ENCODE assay signal across 21 cellular contexts in genomic region chr7:70392282-70392681, GRCh38.
DNase-seq lines count a peak whose midpoint lies in the region; ATAC-seq, FAIRE-seq and TF ChIP-seq lines count a peak whose summit lies in the region.
"Had no signal": no experiment of that assay in that cellular context is flagged by ENCODE, and none has a peak within 500 bp of the region (broad histone marks: within the 10 kb centered on the region; RNA-seq: fewer than 3 reads in every experiment).

No MANE protein-coding gene starts in this region.

- H3K9me2 ChIP-seq in GM23338 (ENCODE audit: insufficient read depth) = 0 out of 2 replicates have a peak, but pooled peaks cover 4% of the 10 kb centered on the region

- H3K27ac Mint-ChIP-seq in astrocyte (ENCODE audit: unreplicated experiment) (no peak overlapping the region), neural progenitor cell (no peak overlapping the region), GM23338 (no peak overlapping the region)
- H3K27ac Mint-ChIP-seq: activated CD8-positive, alpha-beta memory T cell treated with anti-CD3 and anti-CD28 coated beads, Interleukin-2, amount 10 ng/mL, durations not matched to agents 7 days and 5 days; IgD-negative memory B cell; nephron had no signal

- H3K4me3 Mint-ChIP-seq in astrocyte (ENCODE audit: unreplicated experiment) (no peak overlapping the region), neural progenitor cell (no peak overlapping the region), GM23338 (no peak overlapping the region)
- H3K4me3 Mint-ChIP-seq: activated CD8-positive, alpha-beta memory T cell treated with anti-CD3 and anti-CD28 coated beads, Interleukin-2, amount 10 ng/mL, durations not matched to agents 7 days and 5 days; IgD-negative memory B cell; nephron had no signal

- H3K27me3 Mint-ChIP-seq in astrocyte (ENCODE audit: low read depth, unreplicated experiment) (no peaks in the 10 kb centered on the region), neural progenitor cell (ENCODE audit: insufficient read depth, low read depth) (no peaks in the 10 kb centered on the region), GM23338 (ENCODE audit: insufficient read depth, low read depth, poor library complexity) (no peaks in the 10 kb centered on the region)
- H3K27me3 Mint-ChIP-seq: activated CD8-positive, alpha-beta memory T cell treated with anti-CD3 and anti-CD28 coated beads, Interleukin-2, amount 10 ng/mL, durations not matched to agents 7 days and 5 days; IgD-negative memory B cell had no signal

- H3K27ac ChIP-seq in astrocyte (ENCODE audit: low read depth, low read length) (peak overlapping the region; percentile 49), neural progenitor cell (no peak overlapping the region), uterus (peak overlapping the region; percentile 19 to 51), GM23338 (ENCODE audit: low read depth) (no peak overlapping the region)
- H3K27ac ChIP-seq: thyroid gland had no signal

- H3K27me3 ChIP-seq in astrocyte (ENCODE audit: insufficient read depth, low read length) = no peaks in the 10 kb centered on the region
- no peaks in the 10 kb centered on the region for H3K27me3 ChIP-seq in neural progenitor cell
- no peaks in the 10 kb centered on the region for H3K27me3 ChIP-seq in uterus
- no peaks in the 10 kb centered on the region for H3K27me3 ChIP-seq in GM23338 (ENCODE audit: insufficient read depth)
- H3K27me3 ChIP-seq: sigmoid colon, thyroid gland had no signal

- H4K20me1 ChIP-seq in astrocyte (ENCODE audit: insufficient read depth, low read length) (no peaks in the 10 kb centered on the region), neural progenitor cell (ENCODE audit: low read depth) (peaks cover 9% of the 10 kb centered on the region), GM23338 (replicated peaks; ENCODE audit: insufficient read depth) (no peaks in the 10 kb centered on the region)

- H3K36me3 Mint-ChIP-seq in astrocyte (ENCODE audit: low read depth, unreplicated experiment) (no peaks in the 10 kb centered on the region), neural progenitor cell (no peaks in the 10 kb centered on the region), GM23338 (ENCODE audit: low read depth) (no peaks in the 10 kb centered on the region)
- H3K36me3 Mint-ChIP-seq: activated CD8-positive, alpha-beta memory T cell treated with anti-CD3 and anti-CD28 coated beads, Interleukin-2, amount 10 ng/mL, durations not matched to agents 7 days and 5 days had no signal

- H3K9me3 Mint-ChIP-seq in astrocyte (ENCODE audit: unreplicated experiment) = no peaks in the 10 kb centered on the region
- H3K9me3 Mint-ChIP-seq in neural progenitor cell = peaks cover 2% of the 10 kb centered on the region
- no peaks in the 10 kb centered on the region for H3K9me3 Mint-ChIP-seq in GM23338
- H3K9me3 Mint-ChIP-seq: IgD-negative memory B cell, nephron had no signal

- peaks cover 34% of the 10 kb centered on the region for H3K4me1 Mint-ChIP-seq in astrocyte (ENCODE audit: low read depth, unreplicated experiment)
- peaks cover 28% of the 10 kb centered on the region for H3K4me1 Mint-ChIP-seq in neural progenitor cell
- peaks cover 14% of the 10 kb centered on the region for H3K4me1 Mint-ChIP-seq in GM23338
- H3K4me1 Mint-ChIP-seq: activated CD8-positive, alpha-beta memory T cell treated with anti-CD3 and anti-CD28 coated beads, Interleukin-2, amount 10 ng/mL, durations not matched to agents 7 days and 5 days; IgD-negative memory B cell; nephron had no signal

- no peak for TF ChIP-seq CTCF in astrocyte (IDR thresholded peaks at IDR 0.05; ENCODE audit: insufficient read depth, low read depth, low read length)
- TF ChIP-seq CTCF in fibroblast of the aortic adventitia (IDR thresholded peaks at IDR 0.05; ENCODE audit: insufficient read depth, low read length) = no peak
- no peak for TF ChIP-seq CTCF in neural progenitor cell (IDR thresholded peaks at IDR 0.05)
- TF ChIP-seq CTCF in uterus (IDR thresholded peaks at IDR 0.05) = no peak
- TF ChIP-seq CTCF in GM23338 (conservative IDR thresholded peaks at IDR 0.05; ENCODE audit: low read depth in 2 of 2) = no peak

- intact Hi-C loops in uterus (cut with DNase I; ENCODE audit: low total_unique reads) = no loop called here

- H3K4me3 ChIP-seq in astrocyte (ENCODE audit: insufficient read depth, low read depth, low read length) (no peak overlapping the region), fibroblast of the aortic adventitia (ENCODE audit: low read depth, low read length) (no peak overlapping the region), neural progenitor cell (no peak overlapping the region), uterus (no peak overlapping the region), GM23338 (no peak overlapping the region)
- H3K4me3 ChIP-seq: sigmoid colon, thyroid gland had no signal

- FAIRE-seq in astrocyte (lab: Jason Lieb, UNC) = peak; percentile 63
- FAIRE-seq: frontal cortex had no signal

- DNase-seq in astrocyte (ENCODE audit: low read depth) = peak; percentile 59
- DNase-seq in fibroblast of the aortic adventitia (ENCODE audit: low read depth) = peak; percentile 47
- no peak for DNase-seq in neural progenitor cell (ENCODE audit: low spot score)
- no peak for DNase-seq in uterus
- DNase-seq in GM23338 (ENCODE audit: low spot score) = no peak
- DNase-seq in activated effector memory CD4-positive, alpha-beta T cell treated with Interleukin-2 at 50 U/mL for 16 hours = no peak
- DNase-seq: activated CD4-positive, CD25-positive, alpha-beta regulatory T cell treated with anti-CD3 and anti-CD28 coated beads, Interleukin-2, amount 50 U/mL, for 72 hours; activated CD8-positive, alpha-beta memory T cell treated with anti-CD3 and anti-CD28 coated beads, Interleukin-2, amount 10 ng/mL, durations not matched to agents 7 days and 5 days; C1 segment of cervical spinal cord; MV-4-11; NCI-H748 treated with DMSO at 0.1 percent for 48 hours; PC-3; sigmoid colon; stimulated activated CD4-positive, alpha-beta T cell treated with anti-CD3 and anti-CD28 coated beads, Interleukin-4, amount 100 ng/mL, for 24 hours; stimulated activated CD8-positive, alpha-beta memory T cell treated with anti-CD3 and anti-CD28 coated beads, Interleukin-4, amount 100 ng/mL, for 48 hours; T1000; thyroid gland had no signal

- no peaks in the 10 kb centered on the region for H3K79me2 ChIP-seq in astrocyte (ENCODE audit: insufficient read depth, low read length)
- H3K79me2 ChIP-seq in neural progenitor cell (ENCODE audit: low read depth) = no peaks in the 10 kb centered on the region
- no peaks in the 10 kb centered on the region for H3K79me2 ChIP-seq in GM23338 (replicated peaks; ENCODE audit: insufficient read depth)

- no peak overlapping the region for H2AFZ ChIP-seq in astrocyte (ENCODE audit: low read depth, low read length)
- no peak overlapping the region for H2AFZ ChIP-seq in neural progenitor cell (replicated peaks)
- no peak overlapping the region for H2AFZ ChIP-seq in GM23338

- ATAC-seq in HG03432 (IDR thresholded peaks at IDR 0.05; ENCODE audit: unreplicated experiment) (no peak), GM23338 (no peak)
- ATAC-seq: activated CD8-positive, alpha-beta memory T cell treated with anti-CD3 and anti-CD28 coated beads, Interleukin-2, amount 10 ng/mL, durations not matched to agents 7 days and 5 days; PC-3 had no signal

- no peak for TF ChIP-seq POLR2A in uterus (IDR thresholded peaks at IDR 0.05)

- H3K4me1 ChIP-seq in astrocyte (ENCODE audit: insufficient read depth, low read length) (peaks cover 17% of the 10 kb centered on the region), neural progenitor cell (peaks cover 18% of the 10 kb centered on the region), uterus (no peaks in the 10 kb centered on the region), GM23338 (ENCODE audit: insufficient read depth) (no peaks in the 10 kb centered on the region)

- no peaks in the 10 kb centered on the region for H3K9me3 ChIP-seq in astrocyte (ENCODE audit: insufficient read depth, low read depth, low read length)
- no peaks in the 10 kb centered on the region for H3K9me3 ChIP-seq in neural progenitor cell (ENCODE audit: low read depth)
- no peaks in the 10 kb centered on the region for H3K9me3 ChIP-seq in uterus
- H3K9me3 ChIP-seq: sigmoid colon, thyroid gland had no signal

- H3K4me2 ChIP-seq in astrocyte (ENCODE audit: low read length) = peak overlapping the region; percentile 18
- peak overlapping the region; percentile 70 for H3K4me2 ChIP-seq in neural progenitor cell
- no peak overlapping the region for H3K4me2 ChIP-seq in GM23338

- H3K36me3 ChIP-seq in astrocyte (ENCODE audit: insufficient read depth, low read length) (no peaks in the 10 kb centered on the region), neural progenitor cell (no peaks in the 10 kb centered on the region), uterus (no peaks in the 10 kb centered on the region), GM23338 (ENCODE audit: insufficient read depth) (no peaks in the 10 kb centered on the region)
- H3K36me3 ChIP-seq: sigmoid colon, thyroid gland had no signal

- H3F3A ChIP-seq in neural progenitor cell (ENCODE audit: low read depth) (peaks cover 21% of the 10 kb centered on the region), GM23338 (replicated peaks; ENCODE audit: low read depth) (no peaks in the 10 kb centered on the region)

- no peak overlapping the region for H3K9ac ChIP-seq in astrocyte (ENCODE audit: low read length)
- no peak overlapping the region for H3K9ac ChIP-seq in neural progenitor cell

TF ChIP-seq in GM23338, 12 proteins besides CTCF, POLR2A, EP300 and RAD21 (continues in another document):
- TF ChIP-seq EZH2phosphoT487 (IDR thresholded peaks at IDR 0.05; ENCODE audit: unreplicated experiment) = no peak

Comparison
In these comparisons a context has a peak if more than half of its experiments do, and no peak if none do; other contexts are left out.
1. DNase-seq: peak in astrocyte (single experiment) and fibroblast of the aortic adventitia (single experiment); none in neural progenitor cell (single experiment), uterus (0 of 2), GM23338 (single experiment) and activated effector memory CD4-positive, alpha-beta T cell treated with Interleukin-2 at 50 U/mL for 16 hours (single experiment).
2. H3K27ac ChIP-seq: peak in astrocyte (single experiment) and uterus (2 of 2); none in neural progenitor cell (single experiment) and GM23338 (single experiment).